Comparison of ENCODE assay signal across 1 cellular context in the genomic region with DNA sequence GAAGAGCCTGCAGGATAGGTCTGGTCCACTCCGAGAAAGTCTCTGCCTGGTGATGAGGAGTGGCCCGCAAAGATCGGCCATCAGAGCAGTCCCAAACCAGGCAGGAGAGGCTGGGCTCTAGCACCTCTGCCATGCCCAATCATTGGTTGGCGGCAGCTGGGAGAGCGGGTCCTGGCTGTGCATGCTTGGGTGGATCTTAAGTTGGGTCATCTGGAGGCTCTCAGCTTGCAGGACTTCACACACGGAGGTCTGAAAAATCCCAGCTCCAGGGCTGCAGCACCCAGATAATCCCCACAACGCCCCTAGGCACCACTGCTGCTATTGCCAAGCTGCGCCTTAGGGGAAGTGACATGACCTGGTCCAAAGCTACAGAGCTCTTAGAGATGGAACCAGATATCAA.
TF ChIP-seq lines count a peak whose summit lies in the region.

No MANE protein-coding gene starts in this region.

TF ChIP-seq in WTC11, 78 proteins besides CTCF, POLR2A, EP300 and RAD21 (continued from another document):
- no peak for TF ChIP-seq SOX15 (CRISPR knock-in tag; IDR thresholded peaks at IDR 0.05)
- TF ChIP-seq, protein P1, sequence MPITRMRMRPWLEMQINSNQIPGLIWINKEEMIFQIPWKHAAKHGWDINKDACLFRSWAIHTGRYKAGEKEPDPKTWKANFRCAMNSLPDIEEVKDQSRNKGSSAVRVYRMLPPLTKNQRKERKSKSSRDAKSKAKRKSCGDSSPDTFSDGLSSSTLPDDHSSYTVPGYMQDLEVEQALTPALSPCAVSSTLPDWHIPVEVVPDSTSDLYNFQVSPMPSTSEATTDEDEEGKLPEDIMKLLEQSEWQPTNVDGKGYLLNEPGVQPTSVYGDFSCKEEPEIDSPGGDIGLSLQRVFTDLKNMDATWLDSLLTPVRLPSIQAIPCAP (CRISPR knock-in tag; IDR thresholded peaks at IDR 0.05), result no peak
- no peak for TF ChIP-seq NFATC4 (CRISPR knock-in tag; IDR thresholded peaks at IDR 0.05)
- TF ChIP-seq, protein P2, sequence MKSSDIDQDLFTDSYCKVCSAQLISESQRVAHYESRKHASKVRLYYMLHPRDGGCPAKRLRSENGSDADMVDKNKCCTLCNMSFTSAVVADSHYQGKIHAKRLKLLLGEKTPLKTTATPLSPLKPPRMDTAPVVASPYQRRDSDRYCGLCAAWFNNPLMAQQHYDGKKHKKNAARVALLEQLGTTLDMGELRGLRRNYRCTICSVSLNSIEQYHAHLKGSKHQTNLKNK (CRISPR knock-in tag; IDR thresholded peaks at IDR 0.05), result no peak
- TF ChIP-seq, protein P3, sequence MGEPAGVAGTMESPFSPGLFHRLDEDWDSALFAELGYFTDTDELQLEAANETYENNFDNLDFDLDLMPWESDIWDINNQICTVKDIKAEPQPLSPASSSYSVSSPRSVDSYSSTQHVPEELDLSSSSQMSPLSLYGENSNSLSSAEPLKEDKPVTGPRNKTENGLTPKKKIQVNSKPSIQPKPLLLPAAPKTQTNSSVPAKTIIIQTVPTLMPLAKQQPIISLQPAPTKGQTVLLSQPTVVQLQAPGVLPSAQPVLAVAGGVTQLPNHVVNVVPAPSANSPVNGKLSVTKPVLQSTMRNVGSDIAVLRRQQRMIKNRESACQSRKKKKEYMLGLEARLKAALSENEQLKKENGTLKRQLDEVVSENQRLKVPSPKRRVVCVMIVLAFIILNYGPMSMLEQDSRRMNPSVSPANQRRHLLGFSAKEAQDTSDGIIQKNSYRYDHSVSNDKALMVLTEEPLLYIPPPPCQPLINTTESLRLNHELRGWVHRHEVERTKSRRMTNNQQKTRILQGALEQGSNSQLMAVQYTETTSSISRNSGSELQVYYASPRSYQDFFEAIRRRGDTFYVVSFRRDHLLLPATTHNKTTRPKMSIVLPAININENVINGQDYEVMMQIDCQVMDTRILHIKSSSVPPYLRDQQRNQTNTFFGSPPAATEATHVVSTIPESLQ (CRISPR knock-in tag; IDR thresholded peaks at IDR 0.05), result no peak
TF ChIP-seq in WTC11: peak in this region for 0.
